Comparison of ENCODE assay signal across 10 cellular contexts in the genomic region with DNA sequence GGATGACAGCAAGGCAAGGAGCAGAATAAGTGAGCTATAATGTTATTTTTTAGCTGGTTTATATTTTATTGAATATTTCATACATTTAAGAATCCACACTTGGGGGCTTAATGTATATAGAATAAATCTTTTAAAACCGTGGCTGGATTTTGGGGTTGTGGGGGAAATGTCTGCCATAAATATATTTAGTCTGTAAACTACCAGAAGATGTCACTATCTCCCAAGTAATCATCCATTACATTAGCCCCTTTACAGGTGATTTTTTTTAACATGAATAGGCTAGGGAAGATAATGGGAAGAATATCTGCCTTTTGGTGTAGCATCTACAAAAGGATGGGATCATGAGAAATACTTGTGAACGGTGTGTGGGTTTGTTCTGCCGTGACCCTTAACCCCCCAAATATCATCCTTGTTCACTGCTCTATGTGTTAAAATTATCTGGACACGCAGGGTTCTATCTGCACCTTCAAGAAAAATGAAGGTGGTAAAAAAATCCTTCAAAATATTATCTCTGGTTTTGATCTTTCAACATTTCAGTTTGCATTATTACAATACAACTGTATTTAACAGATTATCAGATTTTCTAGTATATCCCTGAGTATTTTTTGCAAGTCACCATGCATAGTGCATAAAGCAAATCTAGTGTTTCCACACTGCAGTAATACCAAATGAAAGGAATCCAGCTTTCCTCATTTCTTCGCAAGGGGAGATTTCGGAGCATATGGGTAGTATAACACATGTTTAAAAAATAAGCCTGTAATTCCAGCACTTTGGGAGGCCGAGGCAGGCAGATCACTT. TPM values are rescaled to one million over a fixed set of nuclear protein-coding genes. Genes with fewer than 3 reads are reported as not detected.
DNase-seq lines count a peak whose midpoint lies in the region; ATAC-seq, FAIRE-seq and TF ChIP-seq lines count a peak whose summit lies in the region.
"Had no signal": no experiment of that assay in that cellular context is flagged by ENCODE, and none has a peak within 500 bp of the region (broad histone marks: within the 10 kb centered on the region; RNA-seq: fewer than 3 reads in every experiment).

No MANE protein-coding gene starts in this region.

- H3K9me3 ChIP-seq in H9 (ENCODE audit: control insufficient read depth, low read depth, low read length) (no peaks in the 10 kb centered on the region), PC-3 (ENCODE audit: low read length) (no peaks in the 10 kb centered on the region)

- POLR2A ChIA-PET in PC-3 (lab: Charles Lee; ENCODE audit: unreplicated experiment) = no interaction called here

- H3K36me3 Mint-ChIP-seq in H9 (ENCODE audit: insufficient read depth in 1 of 3, low read depth in 3 of 3) = no peaks in the 10 kb centered on the region
- H3K36me3 Mint-ChIP-seq: activated naive CD8-positive, alpha-beta T cell had no signal

- intact Hi-C loops in PC-3 (cut with micrococcal nuclease) = loop anchor here (1.0 to 2.0 kb wide), 5 partner anchors 112 to 974 kb away; no protein-coding TSS in a partner anchor

- no peaks in the 10 kb centered on the region for H3K36me3 ChIP-seq in PC-3 (ENCODE audit: low read depth, low read length)

- no peaks in the 10 kb centered on the region for H3K79me1 ChIP-seq in H9 (ENCODE audit: insufficient read depth, low read depth, low read length, poor library complexity, severe bottlenecking)

- no CpG with 5 or more reads among the region's 7 CpGs for WGBS in H9 (ENCODE audit: extremely low coverage, insufficient read length, low lambda C conversion rate)

- H3K4me1 ChIP-seq in H9 (ENCODE audit: insufficient read depth, low read length) (no peaks in the 10 kb centered on the region; the same call in 1 of the 2 replicates), PC-3 (ENCODE audit: insufficient read depth, low read length) (no peaks in the 10 kb centered on the region)

- in situ Hi-C loops in ACHN (cut with HindIII; ENCODE audit: low pct_ligation_motif_present, low pct_unique_long_range_greater_than_20kb, low sequenced_read_pairs) = no loop called here

- H3K27ac ChIP-seq in H9 (ENCODE audit: insufficient read length, low read depth, low read length) = no peak overlapping the region
- H3K27ac ChIP-seq in PC-3 (ENCODE audit: low read length) = no peak overlapping the region

- TF ChIP-seq CTCF in H9 (conservative IDR thresholded peaks at IDR 0.05) (peak; percentile 74), PC-3 (conservative IDR thresholded peaks at IDR 0.05; ENCODE audit: low read depth, low read length) (peak; percentile 73), foreskin fibroblast (IDR thresholded peaks at IDR 0.05; ENCODE audit: low read depth, low read length) (peak; percentile 23)

- no peak overlapping the region for H3K56ac ChIP-seq in H9 (ENCODE audit: insufficient read length, low read depth, low read length)

- BruUV-seq in PC-3 (replicated peaks; lab: Mats Ljungman, UMichigan) = no TSS peak

- H3F3A ChIP-seq in PC-3 (ENCODE audit: low read length, unreplicated experiment) = no peaks in the 10 kb centered on the region

- H4K20me1 ChIP-seq in H9 (ENCODE audit: control insufficient read depth, insufficient read depth, insufficient read length) = no peaks in the 10 kb centered on the region
- H4K20me1 ChIP-seq in PC-3 (ENCODE audit: low read length) = no peaks in the 10 kb centered on the region

- H3T11ph ChIP-seq in H9 (ENCODE audit: low read length) = no peak overlapping the region

- no peak overlapping the region for H2BK5ac ChIP-seq in H9 (ENCODE audit: insufficient read length, low read length)

- CTCF ChIA-PET in PC-3 (lab: Charles Lee) = interaction anchor here (0.6 to 1.0 kb wide), 2 partner anchors 205 to 313 kb away, joined by 3 to 6 read pairs; no protein-coding TSS in a partner anchor

- H3K9me2 ChIP-seq in PC-3 (replicated peaks; ENCODE audit: low read length) = no peaks in the 10 kb centered on the region

- no peak overlapping the region for H3K4me2 ChIP-seq in H9 (ENCODE audit: insufficient read depth, insufficient read length, low read length)
- no peak overlapping the region for H3K4me2 ChIP-seq in PC-3 (ENCODE audit: low read length)

- no peak overlapping the region for H3K9ac ChIP-seq in H9 (ENCODE audit: extremely low read depth, insufficient read length, low read length)
- H3K9ac ChIP-seq in PC-3 (ENCODE audit: low read length) = no peak overlapping the region

- no peak overlapping the region for H4K8ac ChIP-seq in H9 (replicated peaks; ENCODE audit: insufficient read length, low read depth, low read length)

- no peak overlapping the region for H2AK5ac ChIP-seq in H9 (ENCODE audit: insufficient read length, low read length)

- H3K14ac ChIP-seq in H9 (ENCODE audit: insufficient read depth, low read length) = no peak overlapping the region

- H4K91ac ChIP-seq in H9 (ENCODE audit: insufficient read length, low read depth, low read length) = no peak overlapping the region

- no peak overlapping the region for H2BK120ac ChIP-seq in H9 (ENCODE audit: low read depth, low read length, poor library complexity, severe bottlenecking)

- H2AFZ ChIP-seq in H9 (ENCODE audit: low read length) (no peak overlapping the region), PC-3 (ENCODE audit: low read length) (no peak overlapping the region)

- H3K79me2 ChIP-seq in H9 (ENCODE audit: insufficient read depth, low read length) (no peaks in the 10 kb centered on the region), PC-3 (ENCODE audit: low read length) (no peaks in the 10 kb centered on the region)

- H2BK20ac ChIP-seq in H9 (ENCODE audit: low read depth, low read length, poor library complexity, severe bottlenecking) = no peak overlapping the region

- H3K27me3 Mint-ChIP-seq in H9 (ENCODE audit: low read depth) = no peaks in the 10 kb centered on the region; the same call in 1 of the 2 replicates

- ATAC-seq in PC-3 = peak; percentile 74
- no peak for ATAC-seq in GM18511 (IDR thresholded peaks at IDR 0.05; ENCODE audit: unreplicated experiment)
- no peak for ATAC-seq in GM18520 (IDR thresholded peaks at IDR 0.05; ENCODE audit: unreplicated experiment)

- no peak overlapping the region for H2BK15ac ChIP-seq in H9 (ENCODE audit: low read depth, low read length)

- peaks cover 0 to 5% of the 10 kb centered on the region in 2 experiments; a peak in 1 of 4 replicates for H3K4me1 Mint-ChIP-seq in H9

- FAIRE-seq in urothelium cell line (lab: Jason Lieb, UNC) = no peak
- FAIRE-seq: GM18507 had no signal

- H3K9me3 Mint-ChIP-seq in H9 = no peaks in the 10 kb centered on the region

- H3K4me3 Mint-ChIP-seq in H9 = no peak overlapping the region
- H3K4me3 Mint-ChIP-seq: activated naive CD8-positive, alpha-beta T cell had no signal

- H3K23ac ChIP-seq in H9 (ENCODE audit: insufficient read length, low read depth, low read length) = no peak overlapping the region

- no peak overlapping the region for H3K18ac ChIP-seq in H9 (ENCODE audit: insufficient read length, low read depth, low read length)

- DNase-seq in ACHN (peak; percentile 71), H9 (no peak), PC-3 (peak; percentile 66), foreskin fibroblast (peak in 1 of 2 donors; percentile 48), urothelium cell line (ENCODE audit: low spot score) (peak; percentile 8)
- no peak for DNase-seq in activated CD4-positive, CD25-positive, alpha-beta regulatory T cell treated with anti-CD3 and anti-CD28 coated beads, Interleukin-2, amount 50 U/mL, for 72 hours

- H3K4me3 ChIP-seq in PC-3 (ENCODE audit: low read length) = no peak overlapping the region
- no peak overlapping the region for H3K4me3 ChIP-seq in foreskin fibroblast (ENCODE audit: low read depth in 1 of 2, low read length in 2 of 2)

- no peak overlapping the region for H4K5ac ChIP-seq in H9 (ENCODE audit: insufficient read length, low read depth, low read length)

- H3K27me3 ChIP-seq in H9 (ENCODE audit: insufficient read depth, low read length) (no peaks in the 10 kb centered on the region), PC-3 (ENCODE audit: low read length) (peaks cover 40% of the 10 kb centered on the region)

- H3K27ac Mint-ChIP-seq in H9 = no peak overlapping the region
- H3K27ac Mint-ChIP-seq: activated naive CD8-positive, alpha-beta T cell had no signal

- no peak overlapping the region for H2BK12ac ChIP-seq in H9 (ENCODE audit: insufficient read length, low read depth, low read length)

- no peaks in the 10 kb centered on the region for H3K23me2 ChIP-seq in H9 (ENCODE audit: insufficient read length, low read depth, low read length, poor library complexity, severe bottlenecking)

- H3K4ac ChIP-seq in H9 (ENCODE audit: low read depth, low read length) = no peak overlapping the region

RNA-seq across cellular contexts. Expression of gene SLC17A8, which starts 8.0 kb away (rescaled TPM):
- total RNA-seq in H9 (2021) = not detected in 2 replicates
- total RNA-seq in PC-3 (2014; rRNA removed) = not detected in 2 replicates

Comparison
In these comparisons a context has a peak if more than half of its experiments do, and no peak if none do; other contexts are left out.
1. DNase-seq: peak in ACHN (single experiment), PC-3 (single experiment) and urothelium cell line (single experiment); none in H9 (single experiment) and activated CD4-positive, CD25-positive, alpha-beta regulatory T cell treated with anti-CD3 and anti-CD28 coated beads, Interleukin-2, amount 50 U/mL, for 72 hours (single experiment).
2. CTCF ChIP-seq: peak in every context shown above with its lines; median percentile 74 in H9; 73 in PC-3; 23 in foreskin fibroblast.